In the genomic region with DNA sequence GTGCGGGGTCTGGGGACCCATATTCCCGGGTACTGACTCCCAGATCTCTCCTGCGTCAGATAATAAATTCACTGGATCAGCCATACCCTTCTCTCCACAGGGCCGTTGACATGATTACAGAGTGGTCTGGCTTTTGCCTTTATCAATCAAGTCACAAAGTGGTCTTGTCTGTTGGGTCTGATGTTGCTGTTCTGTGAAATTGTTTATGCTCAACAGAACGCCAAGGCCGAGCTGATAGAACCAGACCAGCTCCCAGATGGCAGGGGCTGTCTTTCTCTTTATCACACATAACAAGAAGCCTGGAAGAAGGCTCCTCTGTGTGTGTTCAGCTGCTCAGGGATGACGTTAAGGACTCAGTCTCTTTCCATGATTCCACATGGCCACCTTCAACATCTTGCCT, we compare ENCODE assay signal across 1 cellular context.
TF ChIP-seq lines count a peak whose summit lies in the region.

No MANE protein-coding gene starts in this region.

TF ChIP-seq in WTC11, 78 proteins besides CTCF, POLR2A, EP300 and RAD21 (continued from another document):
- TF ChIP-seq, protein P1, sequence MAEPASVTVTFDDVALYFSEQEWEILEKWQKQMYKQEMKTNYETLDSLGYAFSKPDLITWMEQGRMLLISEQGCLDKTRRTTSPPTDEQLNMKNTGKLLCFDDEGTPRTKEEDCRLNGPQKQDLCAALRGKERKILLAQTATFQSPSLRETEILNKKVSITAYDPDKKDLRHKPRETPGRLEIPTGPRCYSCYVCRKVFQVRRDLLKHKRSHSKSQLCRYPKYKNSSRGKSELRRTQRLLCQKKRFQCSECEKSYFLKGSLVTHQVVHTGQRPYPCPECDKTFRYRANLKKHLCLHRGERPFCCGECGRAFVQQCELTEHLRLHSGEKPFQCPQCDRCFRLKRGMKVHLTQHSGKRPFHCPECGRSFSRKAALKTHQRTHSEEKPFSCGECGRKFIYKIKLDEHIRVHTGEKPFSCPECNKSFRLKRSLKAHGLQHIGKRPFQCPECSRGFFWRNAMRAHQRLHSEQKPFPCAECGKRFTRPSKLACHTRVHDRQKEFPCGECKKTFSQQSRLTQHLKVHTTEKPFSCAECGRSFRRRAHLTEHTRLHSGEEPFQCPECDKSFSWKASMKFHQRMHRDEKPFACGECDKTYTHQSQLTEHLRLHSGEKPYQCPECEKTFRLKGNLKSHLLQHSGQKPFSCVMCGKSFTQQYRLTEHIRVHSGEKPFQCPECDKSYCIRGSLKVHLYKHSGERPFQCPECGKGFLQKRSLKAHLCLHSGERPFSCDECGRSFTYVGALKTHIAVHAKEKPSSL (CRISPR knock-in tag; conservative IDR thresholded peaks at IDR 0.05) = no peak
- TF ChIP-seq PREB (CRISPR knock-in tag; IDR thresholded peaks at IDR 0.05; ENCODE audit: borderline replicate concordance) = no peak
